ENCODE assay signal across 9 cellular contexts in genomic region chr2:239143858-239144712, GRCh38.
A peak's percentile ranks its signal among the peaks of the same experiment; 100 is the strongest.
DNase-seq lines count a peak whose midpoint lies in the region; ATAC-seq and TF ChIP-seq lines count a peak whose summit lies in the region.
"Had no signal": no experiment of that assay in that cellular context is flagged by ENCODE, and none has a peak within 500 bp of the region (broad histone marks: within the 10 kb centered on the region; RNA-seq: fewer than 3 reads in every experiment).

No MANE protein-coding gene starts in this region.

- no peak overlapping the region for H3K27ac ChIP-seq in osteoblast (ENCODE audit: low read depth, low read length)

- no peaks in the 10 kb centered on the region for H3K36me3 ChIP-seq in osteoblast (ENCODE audit: insufficient read depth, low read length)

- H3K36me3 Mint-ChIP-seq in activated CD4-positive, alpha-beta memory T cell treated with anti-CD3 and anti-CD28 coated beads, Interleukin-2, amount 10 ng/mL, durations not matched to agents 7 days and 5 days (ENCODE audit: low read depth): peaks cover 68% of the 10 kb centered on the region

- no peaks in the 10 kb centered on the region for H3K27me3 Mint-ChIP-seq in activated CD4-positive, alpha-beta memory T cell treated with anti-CD3 and anti-CD28 coated beads, Interleukin-2, amount 10 ng/mL, durations not matched to agents 7 days and 5 days

- peaks cover 15% of the 10 kb centered on the region for H3K4me1 Mint-ChIP-seq in activated CD4-positive, alpha-beta memory T cell treated with anti-CD3 and anti-CD28 coated beads, Interleukin-2, amount 10 ng/mL, durations not matched to agents 7 days and 5 days

- POLR2A ChIA-PET in activated CD4-positive, alpha-beta memory T cell treated with anti-CD3 and anti-CD28 coated beads, Interleukin-2, amount 10 ng/mL, durations not matched to agents 7 days and 5 days (lab: Charles Lee): interaction anchor here (0.8 to 1.1 kb wide), 2 partner anchors 11 to 237 kb away, joined by 3 read pairs; no protein-coding TSS in a partner anchor

- no peak overlapping the region for H3K4me2 ChIP-seq in osteoblast (ENCODE audit: insufficient read depth, low read length)

- H3K4me3 Mint-ChIP-seq in activated CD4-positive, alpha-beta memory T cell treated with anti-CD3 and anti-CD28 coated beads, Interleukin-2, amount 10 ng/mL, durations not matched to agents 7 days and 5 days: no peak overlapping the region
- H3K4me3 Mint-ChIP-seq: CD8-positive, alpha-beta memory T cell had no signal

- DNase-seq in NCI-H1105 treated with DMSO at 0.1 percent for 48 hours (lab: John Stamatoyannopoulos, UW) (peak; percentile 5), NCI-H1105 (lab: John Stamatoyannopoulos, UW) (no peak), HuH-7.5 (ENCODE audit: low spot score) (peak; percentile 72), fibroblast of the conjunctiva (ENCODE audit: low read depth) (peak; percentile 43), osteoblast (ENCODE audit: insufficient read length, low spot score, missing footprints) (peak; percentile 94)
- peak; percentile 26 for DNase-seq in activated CD4-positive, alpha-beta memory T cell treated with anti-CD3 and anti-CD28 coated beads, Interleukin-2, amount 10 ng/mL, durations not matched to agents 7 days and 5 days

- H3K27ac Mint-ChIP-seq in activated CD4-positive, alpha-beta memory T cell treated with anti-CD3 and anti-CD28 coated beads, Interleukin-2, amount 10 ng/mL, durations not matched to agents 7 days and 5 days: no peak overlapping the region

- no peaks in the 10 kb centered on the region for H3K9me3 ChIP-seq in osteoblast (ENCODE audit: low read depth, low read length)

- no peak overlapping the region for H2AFZ ChIP-seq in osteoblast (ENCODE audit: low read length)

- peak; percentile 68 for TF ChIP-seq CTCF in osteoblast (IDR thresholded peaks at IDR 0.05; ENCODE audit: extremely low read depth, low read depth, low read length)

- H4K20me1 ChIP-seq in osteoblast (ENCODE audit: insufficient read depth, low read length): no peaks in the 10 kb centered on the region

- peaks cover 10% of the 10 kb centered on the region for H3K4me1 ChIP-seq in osteoblast (ENCODE audit: insufficient read depth, low read length)

- H3K27me3 ChIP-seq in osteoblast (ENCODE audit: insufficient read depth, low read length): no peaks in the 10 kb centered on the region

- H3K9me3 Mint-ChIP-seq in activated CD4-positive, alpha-beta memory T cell treated with anti-CD3 and anti-CD28 coated beads, Interleukin-2, amount 10 ng/mL, durations not matched to agents 7 days and 5 days: no peaks in the 10 kb centered on the region

- CTCF ChIA-PET in activated CD4-positive, alpha-beta memory T cell treated with anti-CD3 and anti-CD28 coated beads, Interleukin-2, amount 10 ng/mL, durations not matched to agents 7 days and 5 days (lab: Charles Lee): interaction anchor here (0.5 to 1.6 kb wide), 6 partner anchors 64 to 255 kb away, joined by 3 to 4 read pairs (median 3); no protein-coding TSS in a partner anchor

- H3K79me2 ChIP-seq in osteoblast (ENCODE audit: insufficient read depth, low read length): no peaks in the 10 kb centered on the region

- ATAC-seq in HG02798 (IDR thresholded peaks at IDR 0.05; ENCODE audit: poor library complexity, unreplicated experiment) (no peak), GM21576 (IDR thresholded peaks at IDR 0.05; ENCODE audit: unreplicated experiment) (no peak)

- H3K4me3 ChIP-seq in osteoblast (ENCODE audit: insufficient read depth, low read length): no peak overlapping the region
